Comparison of ENCODE assay signal across 36 cellular contexts in the genomic region with DNA sequence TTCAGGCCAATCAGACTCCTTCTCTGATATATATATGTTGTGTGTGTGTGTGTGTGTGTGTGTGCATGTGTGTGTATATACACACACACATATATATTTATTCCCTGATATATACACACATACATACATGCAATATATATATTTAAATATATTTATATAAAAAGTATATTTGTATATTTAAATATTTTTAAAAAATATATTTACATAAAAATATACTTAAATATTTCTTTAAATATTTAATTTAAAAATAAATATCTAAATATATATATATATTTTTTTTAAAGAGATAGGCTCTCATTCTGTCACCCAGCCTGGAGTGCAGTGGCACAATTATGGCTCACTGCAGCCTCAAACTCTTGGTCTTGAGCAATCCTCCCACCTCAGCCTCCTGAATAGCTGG.
"Had no signal": no experiment of that assay in that cellular context is flagged by ENCODE, and none has a peak within 500 bp of the region (broad histone marks: within the 10 kb centered on the region; RNA-seq: fewer than 3 reads in every experiment).

No MANE protein-coding gene starts in this region.

- H3K27ac ChIP-seq: ascending aorta, cardiac muscle cell, WERI-Rb-1 had no signal

- H3K4me3 Mint-ChIP-seq: activated B cell treated with CpG ODN at 0.5 μM for 24 hours; activated CD4-positive, alpha-beta memory T cell treated with anti-CD3 and anti-CD28 coated beads, Interleukin-2, amount 10 ng/mL, durations not matched to agents 7 days and 5 days; activated CD4-positive, alpha-beta T cell treated with anti-CD3 and anti-CD28 coated beads, Interleukin-2, amount 10 ng/mL, durations not matched to agents 7 days and 5 days; activated CD8-positive, alpha-beta memory T cell treated with anti-CD3 and anti-CD28 coated beads, Interleukin-2, amount 10 ng/mL, durations not matched to agents 7 days and 5 days; activated CD8-positive, alpha-beta T cell treated with anti-CD3 and anti-CD28 coated beads, Interleukin-2, amount 10 ng/mL, durations not matched to agents 7 days and 5 days; activated naive CD4-positive, alpha-beta T cell treated with anti-CD3 and anti-CD28 coated beads, Interleukin-2, amount 10 ng/mL, durations not matched to agents 7 days and 5 days; activated naive CD4-positive, alpha-beta T cell treated with anti-CD3 and anti-CD28 coated beads, Interleukin-2, amount 50 U/mL, for 24 hours; activated naive CD8-positive, alpha-beta T cell; activated naive CD8-positive, alpha-beta T cell treated with anti-CD3 and anti-CD28 coated beads, Interleukin-2, amount 10 ng/mL, durations not matched to agents 7 days and 5 days; activated naive CD8-positive, alpha-beta T cell treated with anti-CD3 and anti-CD28 coated beads, Interleukin-2, amount 50 U/mL, for 24 hours; activated T-cell treated with anti-CD3 and anti-CD28 coated beads, Interleukin-2, amount 50 U/mL, for 24 hours; brain; central memory CD8-positive, alpha-beta T cell; T-helper 1 cell treated with Interleukin-12 subunit alpha and Interleukin-12 subunit beta and Interleukin-4 antibody, amounts not matched to agents 30 μg/mL and 1 μg/mL, for 36 hours; T-helper 2 cell treated with Interferon-gamma antibody and Interleukin-4, amounts not matched to agents 5 μg/mL and 100 μg/mL, for 36 hours had no signal

- H3K36me3 ChIP-seq: ascending aorta, cardiac muscle cell, WERI-Rb-1 had no signal

- H3K36me3 Mint-ChIP-seq: activated CD8-positive, alpha-beta memory T cell treated with anti-CD3 and anti-CD28 coated beads, Interleukin-2, amount 10 ng/mL, durations not matched to agents 7 days and 5 days; activated naive CD4-positive, alpha-beta T cell treated with anti-CD3 and anti-CD28 coated beads, Interleukin-2, amount 10 ng/mL, durations not matched to agents 7 days and 5 days; activated naive CD4-positive, alpha-beta T cell treated with anti-CD3 and anti-CD28 coated beads, Interleukin-2, amount 50 U/mL, for 24 hours; activated naive CD8-positive, alpha-beta T cell; activated naive CD8-positive, alpha-beta T cell treated with anti-CD3 and anti-CD28 coated beads, Interleukin-2, amount 10 ng/mL, durations not matched to agents 7 days and 5 days; brain had no signal

- ATAC-seq: activated CD8-positive, alpha-beta memory T cell treated with anti-CD3 and anti-CD28 coated beads, Interleukin-2, amount 10 ng/mL, durations not matched to agents 7 days and 5 days; activated CD8-positive, alpha-beta T cell treated with anti-CD3 and anti-CD28 coated beads, Interleukin-2, amount 10 ng/mL, durations not matched to agents 7 days and 5 days; activated naive CD8-positive, alpha-beta T cell treated with anti-CD3 and anti-CD28 coated beads, Interleukin-2, amount 50 U/mL, for 24 hours had no signal

- H3K9me3 Mint-ChIP-seq: activated CD4-positive, alpha-beta T cell treated with anti-CD3 and anti-CD28 coated beads, Interleukin-2, amount 10 ng/mL, durations not matched to agents 7 days and 5 days; activated naive CD4-positive, alpha-beta T cell treated with anti-CD3 and anti-CD28 coated beads, Interleukin-2, amount 10 ng/mL, durations not matched to agents 7 days and 5 days; activated naive CD8-positive, alpha-beta T cell treated with anti-CD3 and anti-CD28 coated beads, Interleukin-2, amount 50 U/mL, for 24 hours; activated T-helper 2 cell treated with anti-CD3 and anti-CD28 coated beads, Interferon-gamma antibody, Interleukin-2, Interleukin-4, amounts not matched to agents 10 μg/mL and 5 μg/mL and 100 μg/mL, durations not matched to agents 14 hours and 24 hours and 36 hours had no signal

- H3K27ac Mint-ChIP-seq: activated B cell treated with CpG ODN at 0.5 μM for 24 hours; activated CD4-positive, alpha-beta memory T cell treated with anti-CD3 and anti-CD28 coated beads, Interleukin-2, amount 10 ng/mL, durations not matched to agents 7 days and 5 days; activated CD4-positive, alpha-beta T cell treated with anti-CD3 and anti-CD28 coated beads, Interleukin-2, amount 10 ng/mL, durations not matched to agents 7 days and 5 days; activated CD8-positive, alpha-beta memory T cell treated with anti-CD3 and anti-CD28 coated beads, Interleukin-2, amount 10 ng/mL, durations not matched to agents 7 days and 5 days; activated CD8-positive, alpha-beta T cell treated with anti-CD3 and anti-CD28 coated beads, Interleukin-2, amount 10 ng/mL, durations not matched to agents 7 days and 5 days; activated naive CD4-positive, alpha-beta T cell treated with anti-CD3 and anti-CD28 coated beads, Interleukin-2, amount 10 ng/mL, durations not matched to agents 7 days and 5 days; activated naive CD4-positive, alpha-beta T cell treated with anti-CD3 and anti-CD28 coated beads, Interleukin-2, amount 50 U/mL, for 24 hours; activated naive CD8-positive, alpha-beta T cell; activated naive CD8-positive, alpha-beta T cell treated with anti-CD3 and anti-CD28 coated beads, Interleukin-2, amount 10 ng/mL, durations not matched to agents 7 days and 5 days; activated naive CD8-positive, alpha-beta T cell treated with anti-CD3 and anti-CD28 coated beads, Interleukin-2, amount 50 U/mL, for 24 hours; activated T-cell treated with anti-CD3 and anti-CD28 coated beads, Interleukin-2, amount 50 U/mL, for 24 hours; activated T-helper 2 cell treated with anti-CD3 and anti-CD28 coated beads, Interferon-gamma antibody, Interleukin-2, Interleukin-4, amounts not matched to agents 10 μg/mL and 5 μg/mL and 100 μg/mL, durations not matched to agents 14 hours and 24 hours and 36 hours; brain; T-helper 1 cell treated with Interleukin-12 subunit alpha and Interleukin-12 subunit beta and Interleukin-4 antibody, amounts not matched to agents 30 μg/mL and 1 μg/mL, for 36 hours; T-helper 2 cell treated with Interferon-gamma antibody and Interleukin-4, amounts not matched to agents 5 μg/mL and 100 μg/mL, for 36 hours had no signal

- H3K4me1 ChIP-seq: ascending aorta had no signal

- FAIRE-seq: bronchial epithelial cell had no signal

- H3K27me3 Mint-ChIP-seq: activated B cell treated with CpG ODN at 0.5 μM for 24 hours; activated CD4-positive, alpha-beta memory T cell treated with anti-CD3 and anti-CD28 coated beads, Interleukin-2, amount 10 ng/mL, durations not matched to agents 7 days and 5 days; activated CD4-positive, alpha-beta T cell treated with anti-CD3 and anti-CD28 coated beads, Interleukin-2, amount 10 ng/mL, durations not matched to agents 7 days and 5 days; activated CD8-positive, alpha-beta memory T cell treated with anti-CD3 and anti-CD28 coated beads, Interleukin-2, amount 10 ng/mL, durations not matched to agents 7 days and 5 days; activated naive CD4-positive, alpha-beta T cell treated with anti-CD3 and anti-CD28 coated beads, Interleukin-2, amount 10 ng/mL, durations not matched to agents 7 days and 5 days; activated naive CD8-positive, alpha-beta T cell treated with anti-CD3 and anti-CD28 coated beads, Interleukin-2, amount 10 ng/mL, durations not matched to agents 7 days and 5 days had no signal

- H3K27me3 ChIP-seq: ascending aorta, cardiac muscle cell had no signal

- H3K9me3 ChIP-seq: ascending aorta had no signal

- DNase-seq: activated B cell treated with CpG ODN at 0.5 μM for 24 hours; activated CD4-positive, alpha-beta memory T cell treated with anti-CD3 and anti-CD28 coated beads, Interleukin-2, amount 10 ng/mL, durations not matched to agents 7 days and 5 days; activated CD4-positive, alpha-beta T cell treated with anti-CD3 and anti-CD28 coated beads for 4 hours; activated CD4-positive, alpha-beta T cell treated with anti-CD3 and anti-CD28 coated beads, Interleukin-2, amount 10 ng/mL, durations not matched to agents 7 days and 5 days; activated CD4-positive, alpha-beta T cell treated with anti-CD3 and anti-CD28 coated beads, Interleukin-2, amount 50 U/mL, for 48 hours; activated CD4-positive, CD25-positive, alpha-beta regulatory T cell treated with anti-CD3 and anti-CD28 coated beads, Interleukin-2, amount 50 U/mL, for 72 hours; activated CD8-positive, alpha-beta memory T cell treated with anti-CD3 and anti-CD28 coated beads, Interleukin-2, amount 10 ng/mL, durations not matched to agents 7 days and 5 days; activated CD8-positive, alpha-beta memory T cell treated with anti-CD3 and anti-CD28 coated beads, Interleukin-2, amount 50 U/mL, for 48 hours; activated CD8-positive, alpha-beta T cell treated with anti-CD3 and anti-CD28 coated beads, Interleukin-2, amount 10 ng/mL, durations not matched to agents 7 days and 5 days; activated effector memory CD4-positive, alpha-beta T cell treated with Interleukin-2 at 50 U/mL for 16 hours; activated gamma-delta T cell; activated naive CD4-positive, alpha-beta T cell treated with anti-CD3 and anti-CD28 coated beads, Interleukin-2, amount 10 ng/mL, durations not matched to agents 7 days and 5 days; activated naive CD4-positive, alpha-beta T cell treated with Interleukin-2 at 50 U/mL for 16 hours; activated naive CD8-positive, alpha-beta T cell treated with anti-CD3 and anti-CD28 coated beads, Interleukin-2, amount 10 ng/mL, durations not matched to agents 7 days and 5 days; activated naive CD8-positive, alpha-beta T cell treated with anti-CD3 and anti-CD28 coated beads, Interleukin-2, amount 50 U/mL, for 24 hours; activated T-cell treated with anti-CD3 and anti-CD28 coated beads, Interleukin-2, amount 50 U/mL, for 24 hours; activated T-cell treated with anti-CD3 and anti-CD28 coated beads, Interleukin-2, amount 50 U/mL, for 48 hours; amygdala; anterior cingulate cortex; caudate nucleus; cerebellar nuclear complex; SW 1271; T-helper 1 cell; T-helper 2 cell; T-helper 9 cell; WERI-Rb-1 had no signal

- H3K4me1 Mint-ChIP-seq: activated B cell treated with CpG ODN at 0.5 μM for 24 hours; activated CD4-positive, alpha-beta memory T cell treated with anti-CD3 and anti-CD28 coated beads, Interleukin-2, amount 10 ng/mL, durations not matched to agents 7 days and 5 days; activated CD4-positive, alpha-beta T cell treated with anti-CD3 and anti-CD28 coated beads, Interleukin-2, amount 10 ng/mL, durations not matched to agents 7 days and 5 days; activated CD8-positive, alpha-beta memory T cell treated with anti-CD3 and anti-CD28 coated beads, Interleukin-2, amount 10 ng/mL, durations not matched to agents 7 days and 5 days; activated naive CD4-positive, alpha-beta T cell treated with anti-CD3 and anti-CD28 coated beads, Interleukin-2, amount 10 ng/mL, durations not matched to agents 7 days and 5 days; activated naive CD4-positive, alpha-beta T cell treated with anti-CD3 and anti-CD28 coated beads, Interleukin-2, amount 50 U/mL, for 24 hours; activated naive CD8-positive, alpha-beta T cell treated with anti-CD3 and anti-CD28 coated beads, Interleukin-2, amount 10 ng/mL, durations not matched to agents 7 days and 5 days; activated naive CD8-positive, alpha-beta T cell treated with anti-CD3 and anti-CD28 coated beads, Interleukin-2, amount 50 U/mL, for 24 hours; brain; central memory CD8-positive, alpha-beta T cell had no signal

- H3K4me3 ChIP-seq: ascending aorta, cardiac muscle cell had no signal
